ENCODE assay signal across 1 cellular context in the genomic region with DNA sequence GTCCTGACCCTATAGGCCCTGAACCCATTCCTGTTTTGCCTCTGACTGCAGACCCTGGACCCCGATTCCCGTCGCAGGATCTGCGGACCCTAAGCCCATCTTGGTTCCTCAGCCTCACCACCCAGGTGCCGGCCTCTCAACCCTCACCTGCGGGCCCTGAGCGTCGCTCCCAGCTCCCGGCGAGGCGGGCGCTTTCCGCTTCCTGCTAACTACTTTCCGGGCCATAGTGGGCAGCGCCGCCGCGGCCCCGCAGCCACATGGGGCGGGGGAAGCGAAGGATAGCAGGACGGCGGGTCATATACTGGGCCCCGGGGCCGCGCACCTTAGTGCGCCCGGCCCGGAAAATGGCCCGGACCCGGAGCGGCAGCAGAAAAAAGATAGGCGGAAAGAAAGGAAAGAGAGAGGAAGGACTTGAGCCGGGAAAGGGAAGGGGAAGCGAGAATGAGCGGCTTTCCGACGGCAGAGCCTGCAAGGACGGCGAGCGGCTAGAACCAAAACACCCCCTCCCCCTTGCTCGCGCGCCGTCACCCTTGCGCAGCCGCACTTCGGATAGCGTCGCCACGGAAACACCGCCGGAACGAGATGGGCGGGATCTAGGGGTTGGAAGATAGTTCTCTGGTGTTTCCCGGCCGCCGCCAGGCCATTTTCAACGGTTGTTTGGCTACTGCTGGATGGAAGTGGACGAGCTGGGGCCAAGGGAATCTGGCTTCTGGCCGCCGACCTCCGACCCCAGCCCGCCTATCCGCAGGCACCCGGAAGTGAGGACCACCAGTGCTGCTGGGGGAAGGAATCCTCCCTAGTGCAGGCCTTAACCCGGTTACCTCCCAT.
TF ChIP-seq lines count a peak whose summit lies in the region.

A gene (minus strand): TSS at position 492 of the 828 bp plus-strand sequence. CDS start 267 bp downstream, at position 225.

TF ChIP-seq in H1, 55 proteins besides CTCF, POLR2A, EP300 and RAD21 (continued from another document):
- TF ChIP-seq, protein P1, sequence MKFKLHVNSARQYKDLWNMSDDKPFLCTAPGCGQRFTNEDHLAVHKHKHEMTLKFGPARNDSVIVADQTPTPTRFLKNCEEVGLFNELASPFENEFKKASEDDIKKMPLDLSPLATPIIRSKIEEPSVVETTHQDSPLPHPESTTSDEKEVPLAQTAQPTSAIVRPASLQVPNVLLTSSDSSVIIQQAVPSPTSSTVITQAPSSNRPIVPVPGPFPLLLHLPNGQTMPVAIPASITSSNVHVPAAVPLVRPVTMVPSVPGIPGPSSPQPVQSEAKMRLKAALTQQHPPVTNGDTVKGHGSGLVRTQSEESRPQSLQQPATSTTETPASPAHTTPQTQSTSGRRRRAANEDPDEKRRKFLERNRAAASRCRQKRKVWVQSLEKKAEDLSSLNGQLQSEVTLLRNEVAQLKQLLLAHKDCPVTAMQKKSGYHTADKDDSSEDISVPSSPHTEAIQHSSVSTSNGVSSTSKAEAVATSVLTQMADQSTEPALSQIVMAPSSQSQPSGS (IDR thresholded peaks at IDR 0.05; ENCODE audit: low read length): no peak
- TF ChIP-seq CREB1 (IDR thresholded peaks at IDR 0.05) (peak; percentile 81), TAF1 (IDR thresholded peaks at IDR 0.05; ENCODE audit: low read depth, low read length) (peak; percentile 88), SP4 (IDR thresholded peaks at IDR 0.05; ENCODE audit: low read length) (no peak), NANOG (IDR thresholded peaks at IDR 0.05; ENCODE audit: insufficient read depth, low read depth, low read length, poor library complexity, severe bottlenecking) (no peak), SP1 (IDR thresholded peaks at IDR 0.05; ENCODE audit: low read depth, low read length) (no peak), JUND (IDR thresholded peaks at IDR 0.05; ENCODE audit: low read length) (no peak), POU5F1 (IDR thresholded peaks at IDR 0.05; ENCODE audit: low read depth, low read length) (no peak), HDAC2 (IDR thresholded peaks at IDR 0.05; ENCODE audit: borderline replicate concordance in 1 of 2, low read depth in 2 of 2, low read length in 2 of 2) (peak in 1 of 2 experiments; percentile 75; a peak in 1 of 4 replicates), CHD1 (IDR thresholded peaks at IDR 0.05; ENCODE audit: low read depth, low read length) (no peak), KDM4A (IDR thresholded peaks at IDR 0.05; ENCODE audit: low read depth, low read length, severe bottlenecking) (peak; percentile 86), BRCA1 (IDR thresholded peaks at IDR 0.05; ENCODE audit: low read depth, low read length) (no peak), SIRT6 (IDR thresholded peaks at IDR 0.05; ENCODE audit: low read length) (no peak), YY1 (IDR thresholded peaks at IDR 0.05; ENCODE audit: low read depth, low read length) (no peak), ASH2L (IDR thresholded peaks at IDR 0.05; ENCODE audit: low read length) (peak; percentile 96), TAF7 (optimal IDR thresholded peaks at IDR 0.05; ENCODE audit: borderline replicate concordance, low read depth, low read length) (no peak), BACH1 (IDR thresholded peaks at IDR 0.05; ENCODE audit: low read length) (no peak), BCL11A (IDR thresholded peaks at IDR 0.05; ENCODE audit: low read depth in 2 of 2, low read length in 2 of 2) (no peak), PHF8 (conservative IDR thresholded peaks at IDR 0.05; ENCODE audit: low read depth, low read length) (peak; percentile 53; the same call in 1 of the 2 replicates), KDM1A (IDR thresholded peaks at IDR 0.05; ENCODE audit: borderline replicate concordance, low read length) (no peak; the same call in 1 of the 2 replicates), CEBPB (IDR thresholded peaks at IDR 0.05; ENCODE audit: low read depth, low read length) (no peak), SP2 (IDR thresholded peaks at IDR 0.05; ENCODE audit: low read length) (no peak), SUZ12 (IDR thresholded peaks at IDR 0.05; ENCODE audit: low read length) (no peak), SIN3A (conservative IDR thresholded peaks at IDR 0.05 in 1 of 2, IDR thresholded peaks at IDR 0.05 in 1 of 2; ENCODE audit: low read depth in 1 of 2, low read length in 2 of 2) (peak in 1 of 2 experiments; percentile 29; a peak in 1 of 4 replicates), RXRA (IDR thresholded peaks at IDR 0.05; ENCODE audit: insufficient read depth, low read depth, low read length) (no peak), TCF12 (IDR thresholded peaks at IDR 0.05; ENCODE audit: low read depth, low read length) (no peak), GABPA (IDR thresholded peaks at IDR 0.05; ENCODE audit: borderline replicate concordance, insufficient read depth, low read length) (no peak), JUN (IDR thresholded peaks at IDR 0.05; ENCODE audit: low read depth, low read length) (no peak), CHD2 (IDR thresholded peaks at IDR 0.05; ENCODE audit: low read length) (no peak), FOSL1 (IDR thresholded peaks at IDR 0.05; ENCODE audit: insufficient read depth, low read depth, low read length) (no peak)
- TF ChIP-seq, protein P2, sequence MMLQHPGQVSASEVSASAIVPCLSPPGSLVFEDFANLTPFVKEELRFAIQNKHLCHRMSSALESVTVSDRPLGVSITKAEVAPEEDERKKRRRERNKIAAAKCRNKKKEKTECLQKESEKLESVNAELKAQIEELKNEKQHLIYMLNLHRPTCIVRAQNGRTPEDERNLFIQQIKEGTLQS (IDR thresholded peaks at IDR 0.05; ENCODE audit: insufficient read depth, low read depth, low read length): no peak
- TF ChIP-seq, protein P3, sequence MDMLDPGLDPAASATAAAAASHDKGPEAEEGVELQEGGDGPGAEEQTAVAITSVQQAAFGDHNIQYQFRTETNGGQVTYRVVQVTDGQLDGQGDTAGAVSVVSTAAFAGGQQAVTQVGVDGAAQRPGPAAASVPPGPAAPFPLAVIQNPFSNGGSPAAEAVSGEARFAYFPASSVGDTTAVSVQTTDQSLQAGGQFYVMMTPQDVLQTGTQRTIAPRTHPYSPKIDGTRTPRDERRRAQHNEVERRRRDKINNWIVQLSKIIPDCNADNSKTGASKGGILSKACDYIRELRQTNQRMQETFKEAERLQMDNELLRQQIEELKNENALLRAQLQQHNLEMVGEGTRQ (IDR thresholded peaks at IDR 0.05; ENCODE audit: low read length): no peak
- TF ChIP-seq, protein P4, sequence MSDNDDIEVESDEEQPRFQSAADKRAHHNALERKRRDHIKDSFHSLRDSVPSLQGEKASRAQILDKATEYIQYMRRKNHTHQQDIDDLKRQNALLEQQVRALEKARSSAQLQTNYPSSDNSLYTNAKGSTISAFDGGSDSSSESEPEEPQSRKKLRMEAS (IDR thresholded peaks at IDR 0.05): peak; percentile 81
- TF ChIP-seq, protein P5, sequence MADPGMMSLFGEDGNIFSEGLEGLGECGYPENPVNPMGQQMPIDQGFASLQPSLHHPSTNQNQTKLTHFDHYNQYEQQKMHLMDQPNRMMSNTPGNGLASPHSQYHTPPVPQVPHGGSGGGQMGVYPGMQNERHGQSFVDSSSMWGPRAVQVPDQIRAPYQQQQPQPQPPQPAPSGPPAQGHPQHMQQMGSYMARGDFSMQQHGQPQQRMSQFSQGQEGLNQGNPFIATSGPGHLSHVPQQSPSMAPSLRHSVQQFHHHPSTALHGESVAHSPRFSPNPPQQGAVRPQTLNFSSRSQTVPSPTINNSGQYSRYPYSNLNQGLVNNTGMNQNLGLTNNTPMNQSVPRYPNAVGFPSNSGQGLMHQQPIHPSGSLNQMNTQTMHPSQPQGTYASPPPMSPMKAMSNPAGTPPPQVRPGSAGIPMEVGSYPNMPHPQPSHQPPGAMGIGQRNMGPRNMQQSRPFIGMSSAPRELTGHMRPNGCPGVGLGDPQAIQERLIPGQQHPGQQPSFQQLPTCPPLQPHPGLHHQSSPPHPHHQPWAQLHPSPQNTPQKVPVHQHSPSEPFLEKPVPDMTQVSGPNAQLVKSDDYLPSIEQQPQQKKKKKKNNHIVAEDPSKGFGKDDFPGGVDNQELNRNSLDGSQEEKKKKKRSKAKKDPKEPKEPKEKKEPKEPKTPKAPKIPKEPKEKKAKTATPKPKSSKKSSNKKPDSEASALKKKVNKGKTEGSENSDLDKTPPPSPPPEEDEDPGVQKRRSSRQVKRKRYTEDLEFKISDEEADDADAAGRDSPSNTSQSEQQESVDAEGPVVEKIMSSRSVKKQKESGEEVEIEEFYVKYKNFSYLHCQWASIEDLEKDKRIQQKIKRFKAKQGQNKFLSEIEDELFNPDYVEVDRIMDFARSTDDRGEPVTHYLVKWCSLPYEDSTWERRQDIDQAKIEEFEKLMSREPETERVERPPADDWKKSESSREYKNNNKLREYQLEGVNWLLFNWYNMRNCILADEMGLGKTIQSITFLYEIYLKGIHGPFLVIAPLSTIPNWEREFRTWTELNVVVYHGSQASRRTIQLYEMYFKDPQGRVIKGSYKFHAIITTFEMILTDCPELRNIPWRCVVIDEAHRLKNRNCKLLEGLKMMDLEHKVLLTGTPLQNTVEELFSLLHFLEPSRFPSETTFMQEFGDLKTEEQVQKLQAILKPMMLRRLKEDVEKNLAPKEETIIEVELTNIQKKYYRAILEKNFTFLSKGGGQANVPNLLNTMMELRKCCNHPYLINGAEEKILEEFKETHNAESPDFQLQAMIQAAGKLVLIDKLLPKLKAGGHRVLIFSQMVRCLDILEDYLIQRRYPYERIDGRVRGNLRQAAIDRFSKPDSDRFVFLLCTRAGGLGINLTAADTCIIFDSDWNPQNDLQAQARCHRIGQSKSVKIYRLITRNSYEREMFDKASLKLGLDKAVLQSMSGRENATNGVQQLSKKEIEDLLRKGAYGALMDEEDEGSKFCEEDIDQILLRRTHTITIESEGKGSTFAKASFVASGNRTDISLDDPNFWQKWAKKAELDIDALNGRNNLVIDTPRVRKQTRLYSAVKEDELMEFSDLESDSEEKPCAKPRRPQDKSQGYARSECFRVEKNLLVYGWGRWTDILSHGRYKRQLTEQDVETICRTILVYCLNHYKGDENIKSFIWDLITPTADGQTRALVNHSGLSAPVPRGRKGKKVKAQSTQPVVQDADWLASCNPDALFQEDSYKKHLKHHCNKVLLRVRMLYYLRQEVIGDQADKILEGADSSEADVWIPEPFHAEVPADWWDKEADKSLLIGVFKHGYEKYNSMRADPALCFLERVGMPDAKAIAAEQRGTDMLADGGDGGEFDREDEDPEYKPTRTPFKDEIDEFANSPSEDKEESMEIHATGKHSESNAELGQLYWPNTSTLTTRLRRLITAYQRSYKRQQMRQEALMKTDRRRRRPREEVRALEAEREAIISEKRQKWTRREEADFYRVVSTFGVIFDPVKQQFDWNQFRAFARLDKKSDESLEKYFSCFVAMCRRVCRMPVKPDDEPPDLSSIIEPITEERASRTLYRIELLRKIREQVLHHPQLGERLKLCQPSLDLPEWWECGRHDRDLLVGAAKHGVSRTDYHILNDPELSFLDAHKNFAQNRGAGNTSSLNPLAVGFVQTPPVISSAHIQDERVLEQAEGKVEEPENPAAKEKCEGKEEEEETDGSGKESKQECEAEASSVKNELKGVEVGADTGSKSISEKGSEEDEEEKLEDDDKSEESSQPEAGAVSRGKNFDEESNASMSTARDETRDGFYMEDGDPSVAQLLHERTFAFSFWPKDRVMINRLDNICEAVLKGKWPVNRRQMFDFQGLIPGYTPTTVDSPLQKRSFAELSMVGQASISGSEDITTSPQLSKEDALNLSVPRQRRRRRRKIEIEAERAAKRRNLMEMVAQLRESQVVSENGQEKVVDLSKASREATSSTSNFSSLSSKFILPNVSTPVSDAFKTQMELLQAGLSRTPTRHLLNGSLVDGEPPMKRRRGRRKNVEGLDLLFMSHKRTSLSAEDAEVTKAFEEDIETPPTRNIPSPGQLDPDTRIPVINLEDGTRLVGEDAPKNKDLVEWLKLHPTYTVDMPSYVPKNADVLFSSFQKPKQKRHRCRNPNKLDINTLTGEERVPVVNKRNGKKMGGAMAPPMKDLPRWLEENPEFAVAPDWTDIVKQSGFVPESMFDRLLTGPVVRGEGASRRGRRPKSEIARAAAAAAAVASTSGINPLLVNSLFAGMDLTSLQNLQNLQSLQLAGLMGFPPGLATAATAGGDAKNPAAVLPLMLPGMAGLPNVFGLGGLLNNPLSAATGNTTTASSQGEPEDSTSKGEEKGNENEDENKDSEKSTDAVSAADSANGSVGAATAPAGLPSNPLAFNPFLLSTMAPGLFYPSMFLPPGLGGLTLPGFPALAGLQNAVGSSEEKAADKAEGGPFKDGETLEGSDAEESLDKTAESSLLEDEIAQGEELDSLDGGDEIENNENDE (IDR thresholded peaks at IDR 0.05; ENCODE audit: insufficient replicate concordance, low read length): no peak
- TF ChIP-seq, protein P6, sequence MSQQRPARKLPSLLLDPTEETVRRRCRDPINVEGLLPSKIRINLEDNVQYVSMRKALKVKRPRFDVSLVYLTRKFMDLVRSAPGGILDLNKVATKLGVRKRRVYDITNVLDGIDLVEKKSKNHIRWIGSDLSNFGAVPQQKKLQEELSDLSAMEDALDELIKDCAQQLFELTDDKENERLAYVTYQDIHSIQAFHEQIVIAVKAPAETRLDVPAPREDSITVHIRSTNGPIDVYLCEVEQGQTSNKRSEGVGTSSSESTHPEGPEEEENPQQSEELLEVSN (IDR thresholded peaks at IDR 0.05): peak; percentile 71
